In genomic region chr10:49160110-49160509, GRCh38 we compare ENCODE assay signal across 9 cellular contexts. TPM values are rescaled to one million over a fixed set of nuclear protein-coding genes. Genes with fewer than 3 reads are reported as not detected.
"Had no signal": no experiment of that assay in that cellular context is flagged by ENCODE, and none has a peak within 500 bp of the region (broad histone marks: within the 10 kb centered on the region; RNA-seq: fewer than 3 reads in every experiment).

No MANE protein-coding gene starts in this region.

- H3K4me3 ChIP-seq: GM12878 had no signal

- FAIRE-seq: G401.6, GM12878, GM12891, GM12892, GM18507, GM19239 had no signal

- ATAC-seq: GM12878 had no signal

- DNase-seq: GDM1, GF-D8 had no signal

RNA-seq across cellular contexts. Expression of gene FAM170B, which starts 26.3 kb away (rescaled TPM):
- total RNA-seq: G401, GM12878 had no signal
- polyA plus RNA-seq: GM12878 had no signal

RNA-seq across cellular contexts. Expression of gene TMEM273, which starts 28.1 kb away (rescaled TPM):
- total RNA-seq: G401 had no signal

RNA-seq across cellular contexts. Expression of gene VSTM4, which starts 44.8 kb away (rescaled TPM):
- total RNA-seq: G401, GM12878 had no signal
